Comparison of ENCODE assay signal across 1 cellular context in the genomic region with DNA sequence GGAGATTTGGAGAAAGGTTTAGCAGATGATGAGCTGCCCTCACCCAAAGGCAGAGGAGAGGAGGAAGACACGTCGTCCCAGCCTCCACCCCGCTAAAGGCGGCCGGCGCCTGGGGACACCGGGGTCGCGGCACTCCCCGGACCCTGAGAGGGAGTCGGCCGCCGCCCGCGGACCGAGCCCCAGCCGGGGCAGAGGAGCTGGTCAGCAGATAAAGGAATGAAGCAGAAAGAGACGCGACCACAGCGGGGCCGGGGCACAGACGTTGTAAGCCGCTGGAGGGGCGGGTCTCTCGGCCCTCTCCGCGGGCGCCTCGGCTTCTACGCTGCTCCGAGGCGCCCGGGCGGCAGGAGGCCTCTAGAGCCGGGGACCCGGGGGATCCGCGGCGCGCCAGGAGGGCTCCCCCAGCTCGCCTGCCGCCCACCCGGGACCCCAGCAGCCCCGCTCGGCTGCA.
TF ChIP-seq lines count a peak whose summit lies in the region.

No MANE protein-coding gene starts in this region.

TF ChIP-seq in K562, 482 proteins besides CTCF, POLR2A, EP300 and RAD21 (continued from another document):
- TF ChIP-seq, protein P1, sequence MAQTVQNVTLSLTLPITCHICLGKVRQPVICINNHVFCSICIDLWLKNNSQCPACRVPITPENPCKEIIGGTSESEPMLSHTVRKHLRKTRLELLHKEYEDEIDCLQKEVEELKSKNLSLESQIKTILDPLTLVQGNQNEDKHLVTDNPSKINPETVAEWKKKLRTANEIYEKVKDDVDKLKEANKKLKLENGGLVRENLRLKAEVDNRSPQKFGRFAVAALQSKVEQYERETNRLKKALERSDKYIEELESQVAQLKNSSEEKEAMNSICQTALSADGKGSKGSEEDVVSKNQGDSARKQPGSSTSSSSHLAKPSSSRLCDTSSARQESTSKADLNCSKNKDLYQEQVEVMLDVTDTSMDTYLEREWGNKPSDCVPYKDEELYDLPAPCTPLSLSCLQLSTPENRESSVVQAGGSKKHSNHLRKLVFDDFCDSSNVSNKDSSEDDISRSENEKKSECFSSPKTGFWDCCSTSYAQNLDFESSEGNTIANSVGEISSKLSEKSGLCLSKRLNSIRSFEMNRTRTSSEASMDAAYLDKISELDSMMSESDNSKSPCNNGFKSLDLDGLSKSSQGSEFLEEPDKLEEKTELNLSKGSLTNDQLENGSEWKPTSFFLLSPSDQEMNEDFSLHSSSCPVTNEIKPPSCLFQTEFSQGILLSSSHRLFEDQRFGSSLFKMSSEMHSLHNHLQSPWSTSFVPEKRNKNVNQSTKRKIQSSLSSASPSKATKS (CRISPR knock-in tag; IDR thresholded peaks at IDR 0.05) = no peak
- TF ChIP-seq ZNF263 (CRISPR knock-in tag; IDR thresholded peaks at IDR 0.05; ENCODE audit: borderline replicate concordance) (0 out of 2 replicates have a peak, but pooled peaks have one; percentile 5), FOXJ2 (tag; IDR thresholded peaks at IDR 0.05) (no peak), NFIC (IDR thresholded peaks at IDR 0.05) (no peak), GTF2E2 (tag; IDR thresholded peaks at IDR 0.05) (peak; percentile 53; the same call in 1 of the 2 replicates), RBM14 (IDR thresholded peaks at IDR 0.05; ENCODE audit: borderline replicate concordance, insufficient read depth, low read depth, low read length) (0 out of 2 replicates have a peak, but pooled peaks have one; percentile 28), SLC30A9 (CRISPR knock-in tag; IDR thresholded peaks at IDR 0.05) (0 out of 2 replicates have a peak, but pooled peaks have one; percentile 67), ZNF584 (CRISPR knock-in tag; IDR thresholded peaks at IDR 0.05; ENCODE audit: low read depth) (no peak), ZC3H4 (CRISPR knock-in tag; IDR thresholded peaks at IDR 0.05; ENCODE audit: borderline replicate concordance) (0 out of 2 replicates have a peak, but pooled peaks have one; percentile 37), CREM (IDR thresholded peaks at IDR 0.05; ENCODE audit: low read depth) (peak; percentile 43; the same call in 1 of the 2 replicates), MEF2D (tag; conservative IDR thresholded peaks at IDR 0.05; ENCODE audit: low read depth) (no peak), SP1 (CRISPR knock-in tag; IDR thresholded peaks at IDR 0.05) (no peak), CCNT2 (IDR thresholded peaks at IDR 0.05; ENCODE audit: borderline replicate concordance, extremely low read depth, insufficient read length, low read depth, low read length) (peak; percentile 27), SIRT6 (IDR thresholded peaks at IDR 0.05; ENCODE audit: low read depth, low read length) (no peak)
- TF ChIP-seq, protein P2, sequence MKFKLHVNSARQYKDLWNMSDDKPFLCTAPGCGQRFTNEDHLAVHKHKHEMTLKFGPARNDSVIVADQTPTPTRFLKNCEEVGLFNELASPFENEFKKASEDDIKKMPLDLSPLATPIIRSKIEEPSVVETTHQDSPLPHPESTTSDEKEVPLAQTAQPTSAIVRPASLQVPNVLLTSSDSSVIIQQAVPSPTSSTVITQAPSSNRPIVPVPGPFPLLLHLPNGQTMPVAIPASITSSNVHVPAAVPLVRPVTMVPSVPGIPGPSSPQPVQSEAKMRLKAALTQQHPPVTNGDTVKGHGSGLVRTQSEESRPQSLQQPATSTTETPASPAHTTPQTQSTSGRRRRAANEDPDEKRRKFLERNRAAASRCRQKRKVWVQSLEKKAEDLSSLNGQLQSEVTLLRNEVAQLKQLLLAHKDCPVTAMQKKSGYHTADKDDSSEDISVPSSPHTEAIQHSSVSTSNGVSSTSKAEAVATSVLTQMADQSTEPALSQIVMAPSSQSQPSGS (CRISPR knock-in tag; IDR thresholded peaks at IDR 0.05) = no peak
